Comparison of ENCODE assay signal across 8 cellular contexts in the genomic region with DNA sequence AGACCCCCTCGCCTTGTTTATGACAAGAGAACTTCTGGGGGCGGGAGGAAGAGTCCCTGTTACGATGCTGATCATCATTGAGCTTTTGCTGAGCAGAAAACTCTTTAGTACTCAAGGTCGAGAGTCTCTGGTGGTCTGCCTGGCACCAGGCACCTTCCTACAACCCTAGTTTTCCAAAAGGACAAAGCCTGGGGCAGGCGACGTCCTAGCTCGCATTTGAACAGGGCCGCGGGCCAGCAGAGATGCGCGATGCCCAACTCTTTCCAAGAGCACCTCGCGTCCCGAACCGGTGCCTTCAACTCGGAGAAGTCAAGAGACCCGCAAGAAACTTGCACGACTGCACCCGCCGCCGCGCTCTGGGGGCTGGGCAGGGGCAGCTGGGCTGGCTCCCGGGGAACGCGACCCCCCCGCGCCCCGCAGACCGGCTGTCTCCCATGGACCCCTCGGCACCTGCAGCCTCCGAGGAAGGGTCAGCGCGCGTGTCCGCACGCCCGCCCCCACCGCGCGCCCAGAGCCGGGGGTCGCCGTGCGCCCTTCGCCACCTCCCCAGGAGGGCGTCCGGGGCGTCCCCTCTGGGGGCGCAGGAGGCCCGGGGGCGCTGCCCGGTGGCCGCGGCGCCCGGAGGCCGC. TPM values are rescaled to one million over a fixed set of nuclear protein-coding genes. Genes with fewer than 3 reads are reported as not detected.
DNase-seq lines count a peak whose midpoint lies in the region; ATAC-seq and TF ChIP-seq lines count a peak whose summit lies in the region.

No MANE protein-coding gene starts in this region.

- no peak overlapping the region for H3K23ac ChIP-seq in mesenchymal stem cell (ENCODE audit: low read length in 2 of 2)

- no peak overlapping the region for H2BK5ac ChIP-seq in mesenchymal stem cell (ENCODE audit: low read depth, low read length, poor library complexity, severe bottlenecking)

- no peak overlapping the region for H2AK5ac ChIP-seq in mesenchymal stem cell (ENCODE audit: low read length, severe bottlenecking)

- intact Hi-C loops in upper lobe of right lung (cut with DNase I) = no loop called here

- H3K27me3 ChIP-seq in ectodermal cell (ENCODE audit: control insufficient read depth, insufficient read depth, low read length, poor library complexity, severe bottlenecking) (peaks cover 20% of the 10 kb centered on the region), mesenchymal stem cell (ENCODE audit: control insufficient read depth in 1 of 2, insufficient read depth in 1 of 2, low read length in 2 of 2) (peaks cover 0 to 9% of the 10 kb centered on the region in 2 experiments), upper lobe of right lung (no peaks in the 10 kb centered on the region)

- H3K4me3 ChIP-seq in ectodermal cell (ENCODE audit: insufficient read depth, low read depth, low read length) (peak overlapping the region; percentile 67), mesenchymal stem cell (ENCODE audit: insufficient read depth in 1 of 2, low read depth in 1 of 2, low read length in 2 of 2) (peak overlapping the region; percentile 75 to 76), upper lobe of right lung (peak overlapping the region; percentile 63)

- H3K9ac ChIP-seq in mesenchymal stem cell (ENCODE audit: low read length) = peak overlapping the region; percentile 43

- H4K8ac ChIP-seq in mesenchymal stem cell (ENCODE audit: low read length) = no peak overlapping the region

- 2% methylated on average over 57 of the region's 57 CpGs for WGBS in ectodermal cell, 2 experiments
- 2% methylated on average over 55 of the region's 57 CpGs for WGBS in mesenchymal stem cell

- no peak for TF ChIP-seq CTCF in RWPE1 (conservative IDR thresholded peaks at IDR 0.05; ENCODE audit: low read depth)
- TF ChIP-seq CTCF in upper lobe of right lung (IDR thresholded peaks at IDR 0.05) = no peak

- CTCF ChIA-PET in RWPE1 (lab: Yijun Ruan, JAX) = interaction anchor here (0.6 kb wide), 1 partner anchor 102 kb away, joined by 3 read pairs; no protein-coding TSS in a partner anchor

- H2AFZ ChIP-seq in mesenchymal stem cell (ENCODE audit: low read depth, low read length) = peak overlapping the region; percentile 51

- no peak overlapping the region for H3K14ac ChIP-seq in mesenchymal stem cell (ENCODE audit: low read length in 2 of 2)

- peak; percentile 69 for DNase-seq in activated CD8-positive, alpha-beta memory T cell treated with anti-CD3 and anti-CD28 coated beads for 24 hours
- DNase-seq in activated CD8-positive, alpha-beta memory T cell treated with anti-CD3 and anti-CD28 coated beads, Interleukin-2, amount 50 U/mL, for 4 hours = no peak
- DNase-seq in RWPE1 (ENCODE audit: low spot score) = no peak
- DNase-seq in mesenchymal stem cell = peak; percentile 34
- peak; percentile 71 for DNase-seq in upper lobe of right lung
- DNase-seq in hippocampal formation (lab: John Stamatoyannopoulos, UW) = no peak
- no peak for DNase-seq in NCI-H774 (lab: John Stamatoyannopoulos, UW)

- H3K36me3 ChIP-seq in ectodermal cell (ENCODE audit: control insufficient read depth, insufficient read depth, low read length) (no peaks in the 10 kb centered on the region), mesenchymal stem cell (ENCODE audit: control insufficient read depth in 1 of 2, insufficient read depth in 2 of 2, low read depth in 1 of 2, low read length in 2 of 2) (no peaks in the 10 kb centered on the region), upper lobe of right lung (no peaks in the 10 kb centered on the region)

- H3K9me3 ChIP-seq in ectodermal cell (ENCODE audit: control insufficient read depth, low read length) (no peaks in the 10 kb centered on the region), mesenchymal stem cell (ENCODE audit: control insufficient read depth, low read length) (peaks cover 9% of the 10 kb centered on the region), upper lobe of right lung (no peaks in the 10 kb centered on the region)

- H3K4me1 ChIP-seq in ectodermal cell (ENCODE audit: control insufficient read depth, insufficient read depth, low read length) (peaks cover 6% of the 10 kb centered on the region), mesenchymal stem cell (ENCODE audit: control insufficient read depth, insufficient read depth, low read depth, low read length) (peaks cover 22% of the 10 kb centered on the region), upper lobe of right lung (peaks cover 14% of the 10 kb centered on the region)

- H2BK120ac ChIP-seq in mesenchymal stem cell (ENCODE audit: low read depth, low read length) = no peak overlapping the region

- peak; percentile 1 for ATAC-seq in upper lobe of right lung

- peak overlapping the region; percentile 71 for H2BK15ac ChIP-seq in mesenchymal stem cell (ENCODE audit: low read depth, poor library complexity, severe bottlenecking)

- peaks cover 6% of the 10 kb centered on the region for H3K79me1 ChIP-seq in mesenchymal stem cell (replicated peaks; ENCODE audit: low read length, poor library complexity, severe bottlenecking)

- peak overlapping the region; percentile 27 for H4K91ac ChIP-seq in mesenchymal stem cell (ENCODE audit: low read length)

- H3K18ac ChIP-seq in mesenchymal stem cell (ENCODE audit: low read depth in 1 of 2, low read length in 2 of 2) = no peak overlapping the region

- H3K4ac ChIP-seq in mesenchymal stem cell (ENCODE audit: low read depth in 1 of 2, low read length in 2 of 2) = no peak overlapping the region

- H3K27ac ChIP-seq in RWPE1 (peak overlapping the region; percentile 93), ectodermal cell (ENCODE audit: insufficient read depth, low read depth, low read length, poor library complexity, severe bottlenecking) (no peak overlapping the region), mesenchymal stem cell (ENCODE audit: low read length, poor library complexity, severe bottlenecking) (no peak overlapping the region), upper lobe of right lung (peak overlapping the region; percentile 58)

- POLR2A ChIA-PET in RWPE1 (lab: Yijun Ruan, JAX; ENCODE audit: low non-redundant PET) = interaction anchor here (0.6 kb wide), 1 partner anchor 57 kb away, joined by 3 read pairs; the partner anchor contains the start of gene MLXIP

- H3K4me2 ChIP-seq in mesenchymal stem cell (ENCODE audit: low read length, poor library complexity, severe bottlenecking) = peak overlapping the region; percentile 91

- H2BK12ac ChIP-seq in mesenchymal stem cell (ENCODE audit: low read length in 2 of 2) = no peak overlapping the region

RNA-seq across cellular contexts. Expression of gene BCL7A, which starts 0.4 kb away (rescaled TPM):
- polyA plus RNA-seq in ectodermal cell (2013, experiment 1 of 4) = 43.6 TPM
- 39.5 TPM for polyA plus RNA-seq in ectodermal cell (2013, experiment 2 of 4)
- polyA plus RNA-seq in ectodermal cell (2013, experiment 3 of 4) = 31.9 TPM
- 33.7 TPM for polyA plus RNA-seq in ectodermal cell (2013, experiment 4 of 4)
- polyA plus RNA-seq in mesenchymal stem cell (2013, experiment 1 of 2) = 6.3 TPM
- 5.9 TPM for polyA plus RNA-seq in mesenchymal stem cell (2013, experiment 2 of 2)
- total RNA-seq in upper lobe of right lung = 11.4 TPM

RNA-seq across cellular contexts. Expression of gene MLXIP, which starts 57.2 kb away (rescaled TPM):
- polyA plus RNA-seq in ectodermal cell (2013, experiment 1 of 4) = 15.6 TPM
- 16.9 TPM for polyA plus RNA-seq in ectodermal cell (2013, experiment 2 of 4)
- 12.9 TPM for polyA plus RNA-seq in ectodermal cell (2013, experiment 3 of 4)
- polyA plus RNA-seq in ectodermal cell (2013, experiment 4 of 4) = 17.3 TPM
- 61.2 TPM for polyA plus RNA-seq in mesenchymal stem cell (2013, experiment 1 of 2)
- polyA plus RNA-seq in mesenchymal stem cell (2013, experiment 2 of 2) = 58.9 TPM
- total RNA-seq in upper lobe of right lung = 57.4 TPM

Comparison
In these comparisons a context has a peak if more than half of its experiments do, and no peak if none do; other contexts are left out.
1. DNase-seq: peak in activated CD8-positive, alpha-beta memory T cell treated with anti-CD3 and anti-CD28 coated beads for 24 hours (single experiment), mesenchymal stem cell (single experiment) and upper lobe of right lung (single experiment); none in activated CD8-positive, alpha-beta memory T cell treated with anti-CD3 and anti-CD28 coated beads, Interleukin-2, amount 50 U/mL, for 4 hours (single experiment), RWPE1 (single experiment), hippocampal formation (0 of 2) and NCI-H774 (single experiment).
2. H3K27ac ChIP-seq: peak in RWPE1 (single experiment) and upper lobe of right lung (single experiment); none in ectodermal cell (single experiment) and mesenchymal stem cell (single experiment).
3. Peak in every context shown above with its lines, with median percentiles within 50 percentile points of each other: H3K4me3 ChIP-seq.